Comparison of ENCODE assay signal across 29 cellular contexts in the genomic region with DNA sequence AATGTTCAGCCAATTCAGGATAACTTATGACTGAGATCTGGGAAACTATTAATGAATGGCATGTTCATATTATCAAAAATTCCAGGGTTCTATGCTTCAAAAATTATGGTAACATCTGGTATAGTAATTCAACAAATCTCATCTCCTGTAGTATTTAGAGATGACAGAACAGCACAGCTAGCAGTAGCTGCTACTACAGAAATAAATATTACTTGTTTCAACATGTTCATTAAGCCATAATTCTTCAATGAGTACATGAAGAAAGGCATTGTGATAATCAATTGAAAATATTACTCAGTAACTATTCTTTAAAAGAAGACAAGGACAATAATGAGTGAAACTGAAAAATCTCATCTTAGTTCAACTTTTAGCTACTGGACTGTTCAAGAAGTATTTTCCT.
"Had no signal": no experiment of that assay in that cellular context is flagged by ENCODE, and none has a peak within 500 bp of the region (broad histone marks: within the 10 kb centered on the region; RNA-seq: fewer than 3 reads in every experiment).

No MANE protein-coding gene starts in this region.

- H3K36me3 ChIP-seq: gastrocnemius medialis had no signal

- H3K27me3 ChIP-seq: ascending aorta, gastrocnemius medialis, heart left ventricle had no signal

- H3K4me3 ChIP-seq: ascending aorta, gastrocnemius medialis, heart left ventricle had no signal

- H3K27ac ChIP-seq: ascending aorta, gastrocnemius medialis, heart left ventricle had no signal

- H3K9me3 ChIP-seq: ascending aorta, gastrocnemius medialis, heart left ventricle had no signal

- DNase-seq: activated CD4-positive, alpha-beta memory T cell treated with anti-CD3 and anti-CD28 coated beads, Interleukin-2, amount 10 ng/mL, durations not matched to agents 7 days and 5 days; activated CD4-positive, alpha-beta T cell treated with anti-CD3 and anti-CD28 coated beads for 36 hours; activated CD4-positive, alpha-beta T cell treated with anti-CD3 and anti-CD28 coated beads, Interleukin-2, amount 10 ng/mL, durations not matched to agents 7 days and 5 days; activated CD4-positive, alpha-beta T cell treated with anti-CD3 and anti-CD28 coated beads, Interleukin-2, amount 50 U/mL, for 4 hours; activated CD4-positive, CD25-positive, alpha-beta regulatory T cell; activated CD4-positive, CD25-positive, alpha-beta regulatory T cell treated with anti-CD3 and anti-CD28 coated beads, Interleukin-2, amount 50 U/mL, for 72 hours; activated CD8-positive, alpha-beta memory T cell treated with anti-CD3 and anti-CD28 coated beads, Interleukin-2, amount 50 U/mL, for 48 hours; activated gamma-delta T cell; activated naive CD4-positive, alpha-beta T cell; activated naive CD4-positive, alpha-beta T cell treated with anti-CD3 and anti-CD28 coated beads, Interleukin-2, amount 10 ng/mL, durations not matched to agents 7 days and 5 days; activated naive CD8-positive, alpha-beta T cell treated with anti-CD3 and anti-CD28 coated beads, Interleukin-2, amount 10 ng/mL, durations not matched to agents 7 days and 5 days; activated T-cell treated with anti-CD3 and anti-CD28 coated beads for 4 hours; activated T-cell treated with anti-CD3 and anti-CD28 coated beads, Interleukin-2, amount 50 U/mL, for 24 hours; activated T-cell treated with anti-CD3 and anti-CD28 coated beads, Interleukin-2, amount 50 U/mL, for 72 hours; caudate nucleus; cortex of kidney; dermis blood vessel endothelial cell; effector CD4-positive, alpha-beta T cell; effector memory CD8-positive, alpha-beta T cell; foreskin fibroblast; gastrocnemius medialis; glutamatergic neuron; heart left ventricle; hypothalamus; T-helper 2 cell had no signal

- ATAC-seq: activated CD4-positive, alpha-beta T cell treated with anti-CD3 and anti-CD28 coated beads for 36 hours; activated naive CD4-positive, alpha-beta T cell treated with anti-CD3 and anti-CD28 coated beads, Interleukin-2, amount 50 U/mL, for 72 hours; activated T-cell treated with anti-CD3 and anti-CD28 coated beads, Interleukin-2, amount 50 U/mL, for 72 hours; effector memory CD8-positive, alpha-beta T cell; esophagus mucosa; gastrocnemius medialis; heart left ventricle had no signal

- H3K4me1 ChIP-seq: ascending aorta had no signal

- FAIRE-seq: colon had no signal
